Comparison of ENCODE assay signal across 24 cellular contexts in genomic region chr10:125817318-125817946, GRCh38. TPM values are rescaled to one million over a fixed set of nuclear protein-coding genes. Genes with fewer than 3 reads are reported as not detected.
A peak's percentile ranks its signal among the peaks of the same experiment; 100 is the strongest.
DNase-seq lines count a peak whose midpoint lies in the region; ATAC-seq, FAIRE-seq and TF ChIP-seq lines count a peak whose summit lies in the region.
"Had no signal": no experiment of that assay in that cellular context is flagged by ENCODE, and none has a peak within 500 bp of the region (broad histone marks: within the 10 kb centered on the region; RNA-seq: fewer than 3 reads in every experiment).

No MANE protein-coding gene starts in this region.

- H3K9me3 Mint-ChIP-seq in nephron progenitor cell: no peaks in the 10 kb centered on the region
- H3K9me3 Mint-ChIP-seq: GM23338, H9 had no signal

- ATAC-seq in K562 (peak; percentile 22), mucosa of descending colon (peak; percentile 58)
- ATAC-seq: GM23338, HCT116 had no signal

- H4K20me1 ChIP-seq in K562 (replicated peaks; ENCODE audit: control insufficient read depth, insufficient read depth, low read length): no peaks in the 10 kb centered on the region

- TF ChIP-seq EP300 in K562 (IDR thresholded peaks at IDR 0.05; ENCODE audit: low read length): no peak

- H3K9me3 ChIP-seq in K562 (replicated peaks; ENCODE audit: control insufficient read depth, insufficient read depth, low read depth, low read length) (no peaks in the 10 kb centered on the region), mucosa of descending colon (no peaks in the 10 kb centered on the region)

- no peaks in the 10 kb centered on the region for H3K27me3 Mint-ChIP-seq in nephron progenitor cell (ENCODE audit: low read depth, poor library complexity)
- H3K27me3 Mint-ChIP-seq: CD4-positive, alpha-beta memory T cell had no signal

- H2AFZ ChIP-seq in K562 (ENCODE audit: low read depth, low read length): peak overlapping the region; percentile 55; the same call in 1 of the 2 replicates
- H2AFZ ChIP-seq: GM23338 had no signal

- peak; percentile 64 for FAIRE-seq in K562 (lab: Jason Lieb, UNC)
- FAIRE-seq: GM12891, GM18507 had no signal

- CTCF ChIA-PET in K562 (lab: Yijun Ruan, JAX; ENCODE audit: low intra/inter-chr PET ratio): no interaction called here

- H3K79me2 ChIP-seq in K562 (ENCODE audit: control insufficient read depth, insufficient read depth, low read length): peaks cover 62% of the 10 kb centered on the region

- H3K4me3 ChIP-seq in K562 (no peak overlapping the region), mucosa of descending colon (no peak overlapping the region)
- H3K4me3 ChIP-seq: GM23338 had no signal

- H3K4me3 Mint-ChIP-seq in nephron progenitor cell: no peak overlapping the region
- H3K4me3 Mint-ChIP-seq: CD4-positive, alpha-beta memory T cell; GM23338; H9 had no signal

- peaks cover 5 to 50% of the 10 kb centered on the region in 2 experiments; a peak in 4 of 5 replicates for H3K4me1 ChIP-seq in K562 (replicated peaks in 1 of 2; ENCODE audit: control insufficient read depth in 2 of 2, insufficient read depth in 2 of 2, low read length in 2 of 2)
- no peaks in the 10 kb centered on the region for H3K4me1 ChIP-seq in mucosa of descending colon (ENCODE audit: low read depth)

- POLR2A ChIA-PET in K562 (lab: Yijun Ruan, JAX): interaction anchor here (1.3 to 1.8 kb wide), 2 partner anchors 10 to 20 kb away, joined by 4 to 6 read pairs; no protein-coding TSS in a partner anchor

- TF ChIP-seq CTCF in K562 (IDR thresholded peaks at IDR 0.05 in 2 of 3, conservative IDR thresholded peaks at IDR 0.05 in 1 of 3; ENCODE audit: insufficient read depth in 2 of 3, low read depth in 1 of 3, low read length in 3 of 3) (no peak), mucosa of descending colon (IDR thresholded peaks at IDR 0.05) (no peak), nephron progenitor cell (IDR thresholded peaks at IDR 0.05) (no peak)

- no peak for TF ChIP-seq RAD21 in K562 (CRISPR knock-in tag; conservative IDR thresholded peaks at IDR 0.05 in 1 of 2, IDR thresholded peaks at IDR 0.05 in 1 of 2)

- no peak overlapping the region for H3K27ac Mint-ChIP-seq in nephron progenitor cell
- H3K27ac Mint-ChIP-seq: CD4-positive, alpha-beta memory T cell; GM23338; H9 had no signal

- peak overlapping the region; percentile 67 for H3K4me2 ChIP-seq in K562 (ENCODE audit: insufficient read depth, low read length)
- H3K4me2 ChIP-seq: GM23338 had no signal

- H3K36me3 ChIP-seq in K562 (ENCODE audit: control insufficient read depth, insufficient read depth, low read length): peaks cover 23% of the 10 kb centered on the region
- H3K36me3 ChIP-seq in mucosa of descending colon (ENCODE audit: low read depth): no peaks in the 10 kb centered on the region

- no peak for TF ChIP-seq POLR2A in K562 (conservative IDR thresholded peaks at IDR 0.05)

- no peaks in the 10 kb centered on the region for H3K27me3 ChIP-seq in K562 (ENCODE audit: control insufficient read depth in 2 of 2, insufficient read depth in 2 of 2, low read length in 2 of 2)

- H3K27ac ChIP-seq in K562 (ENCODE audit: extremely low read depth, low read depth, low read length): peak overlapping the region; percentile 89

- in situ Hi-C loops in K562 (cut with MboI): no loop called here

- intact Hi-C loops in K562 (cut with micrococcal nuclease) (loop anchor here (5.0 kb wide), 1 partner anchor 95 kb away; no protein-coding TSS in a partner anchor), head of caudate nucleus (cut with DNase I) (no loop called here), mucosa of descending colon (cut with DNase I, micrococcal nuclease) (no loop called here)

- peaks cover 25% of the 10 kb centered on the region for H3K36me3 Mint-ChIP-seq in nephron progenitor cell (ENCODE audit: low read depth)

- H3K9ac ChIP-seq in K562 (ENCODE audit: insufficient read depth in 1 of 2, low read depth in 2 of 2, low read length in 2 of 2): peak overlapping the region; percentile 50 to 84

- 22% methylated on average over 7 of the region's 7 CpGs for WGBS in K562 (ENCODE audit: insufficient coverage, low coverage, missing lambda C conversion rate)

- no peaks in the 10 kb centered on the region for H3K9me1 ChIP-seq in K562 (ENCODE audit: control insufficient read depth, insufficient read depth, low read length)

- peaks cover 9% of the 10 kb centered on the region for H3K4me1 Mint-ChIP-seq in nephron progenitor cell

- BruUV-seq in K562 (replicated peaks; lab: Mats Ljungman, UMichigan): no TSS peak

- DNase-seq in K562 (ENCODE audit: extremely low read depth in 1 of 4, low spot score in 3 of 4) (peak in 2 of 4 experiments; percentile 21 to 40), head of caudate nucleus (peak in 23 of 42 donors; percentile 13 to 85 (median 50)), mucosa of descending colon (no peak), nephron progenitor cell (no peak), iPS-NIHi7 (ENCODE audit: extremely low spot score) (no peak)
- no peak for DNase-seq in stimulated activated CD4-positive, alpha-beta T cell treated with anti-CD3 and anti-CD28 coated beads, Interleukin-1b, Interleukin-23, amount 100 ng/mL, for 48 hours
- DNase-seq: C1 segment of cervical spinal cord; Calu3; CD4-positive, alpha-beta memory T cell; COR-L47; DMS53; DMS79 treated with DMSO at 0.1 percent for 48 hours; GF-D8; H9 had no signal

TF ChIP-seq in K562, 482 proteins besides CTCF, POLR2A, EP300 and RAD21 (continues in another document):
- TF ChIP-seq GABPB1 (CRISPR knock-in tag; IDR thresholded peaks at IDR 0.05): no peak

RNA-seq across cellular contexts. Expression of gene UROS, which starts 5.6 kb away (rescaled TPM):
- 96.8 and 104 TPM in 2 replicates for total RNA-seq in K562 (2011; cell fraction: chromatin; rRNA removed; ENCODE audit: low replicate concordance)
- total RNA-seq in K562 (2011; cell fraction: nucleolus; rRNA removed): 51.7 and 55.7 TPM in 2 replicates
- 66.6 and 87.0 TPM in 2 replicates for total RNA-seq in K562 (2011; cell fraction: nucleoplasm; rRNA removed)
- 31.3 and 32.3 TPM in 2 replicates for total RNA-seq in K562 (2014; rRNA removed)
- total RNA-seq in K562 (2014; rRNA removed; fragmentation: Illumina TruSeq; extraction: Trizol): 34.6 and 38.2 TPM in 2 replicates
- 21.5 and 22.2 TPM in 2 replicates for total RNA-seq in K562 (2015; rRNA removed; fragmentation: Illumina TruSeq; extraction: Trizol)
- 31.9 and 32.8 TPM in 2 replicates for total RNA-seq in K562 (2021)
- polyA plus RNA-seq in K562 (2011; rRNA removed): 28.8 and 39.1 TPM in 2 replicates
- 23.8 and 43.0 TPM in 2 replicates for polyA plus RNA-seq in K562 (2011; cell fraction: cytosol; rRNA removed)
- 40.2 and 71.6 TPM in 2 replicates for polyA plus RNA-seq in K562 (2011; cell fraction: nucleus; rRNA removed)
- 19.8 and 25.4 TPM in 2 replicates for polyA plus RNA-seq in K562 (2012)
- polyA plus RNA-seq in K562 (2014; fragmentation: Illumina TruSeq; extraction: Trizol): 32.1 and 34.6 TPM in 2 replicates
- polyA plus RNA-seq in K562 (2014; fragmentation: Nextera tagmentation; extraction: Ambion mirVana): 1 to 10 TPM; 6.4 to 9.6 TPM
- polyA plus RNA-seq in K562 (2014; rRNA removed): 32.8 and 34.5 TPM in 2 replicates
- 27.2 and 36.0 TPM in 2 replicates for polyA minus RNA-seq in K562 (2011; rRNA and poly(A)+ RNA removed)
- polyA minus RNA-seq in K562 (2011; cell fraction: cytosol; rRNA and poly(A)+ RNA removed): 12.6 and 14.4 TPM in 2 replicates
- polyA minus RNA-seq in K562 (2011; cell fraction: nucleus; rRNA and poly(A)+ RNA removed): 29.9 and 31.3 TPM in 2 replicates
- 10 to 100 TPM; 23.9 to 30.9 (median 27.5) TPM for total RNA-seq in mucosa of descending colon

RNA-seq across cellular contexts. Expression of gene BCCIP, which starts 5.9 kb away (rescaled TPM):
- 25.5 and 70.4 TPM in 2 replicates for total RNA-seq in K562 (2011; cell fraction: chromatin; rRNA removed; ENCODE audit: low replicate concordance)
- 19.0 and 19.3 TPM in 2 replicates for total RNA-seq in K562 (2011; cell fraction: nucleolus; rRNA removed)
- total RNA-seq in K562 (2011; cell fraction: nucleoplasm; rRNA removed): 39.4 and 41.1 TPM in 2 replicates
- 95.1 and 113 TPM in 2 replicates for total RNA-seq in K562 (2014; rRNA removed)
- 163 and 182 TPM in 2 replicates for total RNA-seq in K562 (2014; rRNA removed; fragmentation: Illumina TruSeq; extraction: Trizol)
- 126 and 145 TPM in 2 replicates for total RNA-seq in K562 (2015; rRNA removed; fragmentation: Illumina TruSeq; extraction: Trizol)
- 118 TPM in 2 replicates for total RNA-seq in K562 (2021)
- polyA plus RNA-seq in K562 (2011; rRNA removed): 84.5 and 134 TPM in 2 replicates
- 15.5 and 31.5 TPM in 2 replicates for polyA plus RNA-seq in K562 (2011; cell fraction: cytosol; rRNA removed)
- polyA plus RNA-seq in K562 (2011; cell fraction: nucleus; rRNA removed): 21.5 and 29.9 TPM in 2 replicates
- 47.4 and 103 TPM in 2 replicates for polyA plus RNA-seq in K562 (2012)
- 151 and 183 TPM in 2 replicates for polyA plus RNA-seq in K562 (2014; fragmentation: Illumina TruSeq; extraction: Trizol)
- 100 to 1,000 TPM; 169 to 204 TPM for polyA plus RNA-seq in K562 (2014; fragmentation: Nextera tagmentation; extraction: Ambion mirVana)
- polyA plus RNA-seq in K562 (2014; rRNA removed): 146 and 176 TPM in 2 replicates
- polyA minus RNA-seq in K562 (2011; rRNA and poly(A)+ RNA removed): 76.7 and 84.5 TPM in 2 replicates
- polyA minus RNA-seq in K562 (2011; cell fraction: cytosol; rRNA and poly(A)+ RNA removed): 21.6 and 32.6 TPM in 2 replicates
- 28.8 and 53.0 TPM in 2 replicates for polyA minus RNA-seq in K562 (2011; cell fraction: nucleus; rRNA and poly(A)+ RNA removed)
- 10 to 100 TPM; 30.7 to 48.2 (median 41.1) TPM for total RNA-seq in mucosa of descending colon

RNA-seq across cellular contexts. Expression of gene MMP21, which starts 41.8 kb away (rescaled TPM):
- not detected in 2 replicates for total RNA-seq in K562 (2011; cell fraction: chromatin; rRNA removed; ENCODE audit: low replicate concordance)
- not detected in 2 replicates for total RNA-seq in K562 (2011; cell fraction: nucleolus; rRNA removed)
- total RNA-seq in K562 (2011; cell fraction: nucleoplasm; rRNA removed): not detected in 2 replicates
- total RNA-seq in K562 (2014; rRNA removed) (not detected in 2 replicates), K562 (2014; rRNA removed; fragmentation: Illumina TruSeq; extraction: Trizol) (not detected in 2 replicates), K562 (2015; rRNA removed; fragmentation: Illumina TruSeq; extraction: Trizol) (not detected in 2 replicates), K562 (2021) (not detected in 2 replicates), mucosa of descending colon (under 1 TPM in 2 of 3 donors, not detected in 1; 0.14 to 0.28 TPM)
- polyA plus RNA-seq in K562 (2011; rRNA removed) (not detected in 2 replicates), K562 (2014; fragmentation: Illumina TruSeq; extraction: Trizol) (not detected in 2 replicates), K562 (2014; fragmentation: Nextera tagmentation; extraction: Ambion mirVana) (not detected), K562 (2014; rRNA removed) (not detected in 2 replicates)
- polyA plus RNA-seq in K562 (2011; cell fraction: cytosol; rRNA removed): not detected in 2 replicates
- not detected in 2 replicates for polyA plus RNA-seq in K562 (2011; cell fraction: nucleus; rRNA removed)
- polyA plus RNA-seq in K562 (2012): not detected in 2 replicates
- polyA minus RNA-seq in K562 (2011; rRNA and poly(A)+ RNA removed): not detected in 2 replicates
- not detected in 2 replicates for polyA minus RNA-seq in K562 (2011; cell fraction: cytosol; rRNA and poly(A)+ RNA removed)
- polyA minus RNA-seq in K562 (2011; cell fraction: nucleus; rRNA and poly(A)+ RNA removed): not detected in 2 replicates
- total RNA-seq: A172, A673, Daoy, G401, GM23338, H4, H9 had no signal
- polyA plus RNA-seq: BJ; CD4-positive, alpha-beta memory T cell; GM23338 had no signal

Comparison
In these comparisons a context has a peak if more than half of its experiments do, and no peak if none do; other contexts are left out.
1. DNase-seq: peak in head of caudate nucleus (23 of 42); none in mucosa of descending colon (0 of 3), nephron progenitor cell (single experiment), iPS-NIHi7 (single experiment) and stimulated activated CD4-positive, alpha-beta T cell treated with anti-CD3 and anti-CD28 coated beads, Interleukin-1b, Interleukin-23, amount 100 ng/mL, for 48 hours (single experiment).